8 cellular contexts compared by ENCODE assay signal in genomic region chr17:75047398-75048098, GRCh38. TPM values are rescaled to one million over a fixed set of nuclear protein-coding genes. Genes with fewer than 3 reads are reported as not detected.
DNase-seq lines count a peak whose midpoint lies in the region; ATAC-seq and TF ChIP-seq lines count a peak whose summit lies in the region.

No MANE protein-coding gene starts in this region.

- peak overlapping the region; percentile 94 for H3K27ac Mint-ChIP-seq in activated CD4-positive, alpha-beta T cell treated with anti-CD3 and anti-CD28 coated beads, Interleukin-2, amount 10 ng/mL, durations not matched to agents 7 days and 5 days
- peak overlapping the region; percentile 81 to 93 for H3K27ac Mint-ChIP-seq in natural killer cell treated with Interleukin-12 subunit alpha and Interleukin-12 subunit beta and Interleukin-15 and Interleukin-18, amount 100 ng/mL, for 72 hours

- no peaks in the 10 kb centered on the region for H3K27me3 ChIP-seq in uterus

- intact Hi-C loops in uterus (cut with DNase I; ENCODE audit: low total_unique reads): no loop called here

- H3K4me1 Mint-ChIP-seq in activated CD4-positive, alpha-beta T cell treated with anti-CD3 and anti-CD28 coated beads, Interleukin-2, amount 10 ng/mL, durations not matched to agents 7 days and 5 days: peaks cover 45% of the 10 kb centered on the region
- peaks cover 30 to 39% of the 10 kb centered on the region in 2 donors for H3K4me1 Mint-ChIP-seq in natural killer cell treated with Interleukin-12 subunit alpha and Interleukin-12 subunit beta and Interleukin-15 and Interleukin-18, amount 100 ng/mL, for 72 hours (ENCODE audit: low read depth in 2 of 2)

- CTCF ChIA-PET in activated CD4-positive, alpha-beta T cell treated with anti-CD3 and anti-CD28 coated beads, Interleukin-2, amount 10 ng/mL, durations not matched to agents 7 days and 5 days (lab: Charles Lee): interaction anchor here (1.1 to 2.8 kb wide), 3 partner anchors 12 to 66 kb away, joined by 3 to 17 read pairs (median 9); no protein-coding TSS in a partner anchor

- no peaks in the 10 kb centered on the region for H3K36me3 ChIP-seq in uterus

- peak overlapping the region; percentile 99 for H3K4me3 Mint-ChIP-seq in activated CD4-positive, alpha-beta T cell treated with anti-CD3 and anti-CD28 coated beads, Interleukin-2, amount 10 ng/mL, durations not matched to agents 7 days and 5 days
- peak overlapping the region; percentile 98 for H3K4me3 Mint-ChIP-seq in natural killer cell treated with Interleukin-12 subunit alpha and Interleukin-12 subunit beta and Interleukin-15 and Interleukin-18, amount 100 ng/mL, for 72 hours

- peaks cover 0 to 7% of the 10 kb centered on the region in 2 donors for H3K4me1 ChIP-seq in uterus

- no peaks in the 10 kb centered on the region for H3K9me3 ChIP-seq in uterus

- H3K9me3 Mint-ChIP-seq in activated CD4-positive, alpha-beta T cell treated with anti-CD3 and anti-CD28 coated beads, Interleukin-2, amount 10 ng/mL, durations not matched to agents 7 days and 5 days: no peaks in the 10 kb centered on the region
- no peaks in the 10 kb centered on the region for H3K9me3 Mint-ChIP-seq in natural killer cell treated with Interleukin-12 subunit alpha and Interleukin-12 subunit beta and Interleukin-15 and Interleukin-18, amount 100 ng/mL, for 72 hours

- TF ChIP-seq CTCF in epithelial cell of proximal tubule (conservative IDR thresholded peaks at IDR 0.05; ENCODE audit: low read depth, low read length): no peak
- no peak for TF ChIP-seq CTCF in uterus (IDR thresholded peaks at IDR 0.05)

- peak; percentile 21 for ATAC-seq in HG03354 (IDR thresholded peaks at IDR 0.05; ENCODE audit: poor library complexity, severe bottlenecking, unreplicated experiment)
- peak in 1 of 2 donors; percentile 1 for ATAC-seq in natural killer cell treated with Interleukin-12 subunit alpha and Interleukin-12 subunit beta and Interleukin-15 and Interleukin-18, amount 100 ng/mL, for 72 hours

- no peaks in the 10 kb centered on the region for H3K27me3 Mint-ChIP-seq in activated CD4-positive, alpha-beta T cell treated with anti-CD3 and anti-CD28 coated beads, Interleukin-2, amount 10 ng/mL, durations not matched to agents 7 days and 5 days
- H3K27me3 Mint-ChIP-seq in natural killer cell treated with Interleukin-12 subunit alpha and Interleukin-12 subunit beta and Interleukin-15 and Interleukin-18, amount 100 ng/mL, for 72 hours: no peaks in the 10 kb centered on the region

- no peak for TF ChIP-seq POLR2A in uterus (IDR thresholded peaks at IDR 0.05)

- peaks cover 22% of the 10 kb centered on the region for H3K36me3 Mint-ChIP-seq in activated CD4-positive, alpha-beta T cell treated with anti-CD3 and anti-CD28 coated beads, Interleukin-2, amount 10 ng/mL, durations not matched to agents 7 days and 5 days (ENCODE audit: low read depth)
- H3K36me3 Mint-ChIP-seq in natural killer cell treated with Interleukin-12 subunit alpha and Interleukin-12 subunit beta and Interleukin-15 and Interleukin-18, amount 100 ng/mL, for 72 hours: peaks cover 7% of the 10 kb centered on the region

- POLR2A ChIA-PET in activated CD4-positive, alpha-beta T cell treated with anti-CD3 and anti-CD28 coated beads, Interleukin-2, amount 10 ng/mL, durations not matched to agents 7 days and 5 days (lab: Charles Lee): interaction anchor here (0.5 to 1.1 kb wide), 2 partner anchors 13 to 1857 kb away, joined by 3 to 9 read pairs; no protein-coding TSS in a partner anchor

- H3K27ac ChIP-seq in uterus: peak overlapping the region; percentile 89 to 92

- H3K4me3 ChIP-seq in epithelial cell of proximal tubule (ENCODE audit: low read depth, low read length) (peak overlapping the region; percentile 98), uterus (peak overlapping the region; percentile 65 to 99)

- DNase-seq in NK-92 treated with Interleukin-12 subunit alpha and Interleukin-12 subunit beta, amount 100 ng/mL, for 24 hours (lab: John Stamatoyannopoulos, UW): peak; percentile 37
- DNase-seq in NK-92 (lab: John Stamatoyannopoulos, UW; ENCODE audit: unreplicated experiment): no peak
- peak; percentile 30 for DNase-seq in activated CD4-positive, alpha-beta T cell treated with anti-CD3 and anti-CD28 coated beads, Interleukin-2, amount 10 ng/mL, durations not matched to agents 7 days and 5 days
- no peak for DNase-seq in epithelial cell of proximal tubule (ENCODE audit: low read depth)
- peak; percentile 68 for DNase-seq in natural killer cell treated with Interleukin-12 subunit alpha and Interleukin-12 subunit beta and Interleukin-15 and Interleukin-18, amount 100 ng/mL, for 72 hours (ENCODE audit: low spot score)
- peak; percentile 52 to 54 for DNase-seq in uterus
- DNase-seq in NCI-H1694 (lab: John Stamatoyannopoulos, UW): no peak

RNA-seq across cellular contexts. Expression of gene KCTD2, which starts 0.5 kb away (rescaled TPM):
- 10 to 100 TPM; 21.7 TPM for total RNA-seq in activated CD4-positive, alpha-beta T cell treated with anti-CD3 and anti-CD28 coated beads, Interleukin-2, amount 10 ng/mL, durations not matched to agents 7 days and 5 days
- total RNA-seq in epithelial cell of proximal tubule: 15.8 and 19.2 TPM in 2 replicates
- 10 to 100 TPM; 20.0 to 20.1 TPM for total RNA-seq in natural killer cell treated with Interleukin-12 subunit alpha and Interleukin-12 subunit beta and Interleukin-15 and Interleukin-18, amount 100 ng/mL, for 72 hours
- total RNA-seq in uterus: 10 to 100 TPM in 2 of 4 donors, 1 to 10 TPM in 2; 2.4 to 39.0 (median 15.0) TPM

RNA-seq across cellular contexts. Expression of gene ATP5PD, which starts 0.8 kb away (rescaled TPM):
- total RNA-seq in activated CD4-positive, alpha-beta T cell treated with anti-CD3 and anti-CD28 coated beads, Interleukin-2, amount 10 ng/mL, durations not matched to agents 7 days and 5 days: 100 to 1,000 TPM; 252 to 259 TPM
- 232 and 360 TPM in 2 replicates for total RNA-seq in epithelial cell of proximal tubule
- 100 to 1,000 TPM; 153 to 187 TPM for total RNA-seq in natural killer cell treated with Interleukin-12 subunit alpha and Interleukin-12 subunit beta and Interleukin-15 and Interleukin-18, amount 100 ng/mL, for 72 hours
- total RNA-seq in uterus: 100 to 1,000 TPM; 117 to 282 (median 168) TPM

RNA-seq across cellular contexts. Expression of gene MRPL58, which starts 35.1 kb away (rescaled TPM):
- 10 to 100 TPM; 41.2 to 46.2 TPM for total RNA-seq in activated CD4-positive, alpha-beta T cell treated with anti-CD3 and anti-CD28 coated beads, Interleukin-2, amount 10 ng/mL, durations not matched to agents 7 days and 5 days
- 52.2 and 113 TPM in 2 replicates for total RNA-seq in epithelial cell of proximal tubule
- 10 to 100 TPM; 46.6 to 61.8 TPM for total RNA-seq in natural killer cell treated with Interleukin-12 subunit alpha and Interleukin-12 subunit beta and Interleukin-15 and Interleukin-18, amount 100 ng/mL, for 72 hours
- total RNA-seq in uterus: 10 to 100 TPM; 18.2 to 26.4 (median 20.8) TPM

RNA-seq across cellular contexts. Expression of gene SLC16A5, which starts 40.2 kb away (rescaled TPM):
- total RNA-seq in activated CD4-positive, alpha-beta T cell treated with anti-CD3 and anti-CD28 coated beads, Interleukin-2, amount 10 ng/mL, durations not matched to agents 7 days and 5 days: 10 to 100 TPM; 11.4 to 12.2 TPM
- total RNA-seq in epithelial cell of proximal tubule (15.1 and 15.9 TPM in 2 replicates), uterus (10 to 100 TPM in 2 of 4 donors, 1 to 10 TPM in 1, not detected in 1; 4.1 to 17.5 (median 12.1) TPM)
- 1 to 10 TPM; 4.6 TPM for total RNA-seq in natural killer cell treated with Interleukin-12 subunit alpha and Interleukin-12 subunit beta and Interleukin-15 and Interleukin-18, amount 100 ng/mL, for 72 hours

Comparison
In these comparisons a context has a peak if more than half of its experiments do, and no peak if none do; other contexts are left out.
1. DNase-seq: peak in NK-92 treated with Interleukin-12 subunit alpha and Interleukin-12 subunit beta, amount 100 ng/mL, for 24 hours (single experiment), activated CD4-positive, alpha-beta T cell treated with anti-CD3 and anti-CD28 coated beads, Interleukin-2, amount 10 ng/mL, durations not matched to agents 7 days and 5 days (single experiment), natural killer cell treated with Interleukin-12 subunit alpha and Interleukin-12 subunit beta and Interleukin-15 and Interleukin-18, amount 100 ng/mL, for 72 hours (single experiment) and uterus (2 of 2); none in NK-92 (single experiment), epithelial cell of proximal tubule (single experiment) and NCI-H1694 (single experiment).